ENCODE assay signal across 2 cellular contexts in the genomic region with DNA sequence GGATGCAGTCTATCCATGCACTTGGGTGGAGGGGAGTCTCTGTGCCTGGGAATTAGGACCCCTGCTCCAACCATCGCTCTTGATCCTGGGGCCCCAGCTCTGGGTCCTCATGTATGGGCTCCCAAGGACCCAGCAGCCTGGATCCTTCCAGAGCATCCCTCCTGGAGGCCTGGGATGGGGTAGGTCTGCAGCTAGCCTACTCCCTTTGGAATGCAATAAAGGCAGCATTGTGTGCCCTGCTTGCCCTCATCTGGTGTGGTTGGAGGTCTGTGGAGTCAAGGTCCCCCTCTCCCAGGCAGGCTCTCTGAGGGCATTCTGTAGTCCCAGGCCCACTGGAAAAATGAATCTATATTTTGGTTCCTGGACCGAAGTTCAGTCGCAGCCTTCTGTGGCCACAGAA.
TF ChIP-seq lines count a peak whose summit lies in the region.

No MANE protein-coding gene starts in this region.

TF ChIP-seq in HepG2, 621 proteins besides CTCF, POLR2A, EP300 and RAD21:
- TF ChIP-seq REXO4 (CRISPR knock-in tag; IDR thresholded peaks at IDR 0.05; ENCODE audit: borderline replicate concordance) (no peak), SALL1 (CRISPR knock-in tag; IDR thresholded peaks at IDR 0.05) (peak; percentile 49)

TF ChIP-seq in WTC11, 78 proteins besides CTCF, POLR2A, EP300 and RAD21:
- TF ChIP-seq TEAD4 (CRISPR knock-in tag; IDR thresholded peaks at IDR 0.05) (no peak), GTF2I (CRISPR knock-in tag; conservative IDR thresholded peaks at IDR 0.05) (no peak), GRHL2 (CRISPR knock-in tag; IDR thresholded peaks at IDR 0.05; ENCODE audit: insufficient replicate concordance, severe bottlenecking) (no peak), SMAD3 (CRISPR knock-in tag; IDR thresholded peaks at IDR 0.05; ENCODE audit: borderline replicate concordance) (no peak), ZNF423 (CRISPR knock-in tag; IDR thresholded peaks at IDR 0.05) (no peak), ZNF396 (CRISPR knock-in tag; IDR thresholded peaks at IDR 0.05; ENCODE audit: borderline replicate concordance) (no peak), NR2C2 (CRISPR knock-in tag; IDR thresholded peaks at IDR 0.05) (no peak), ZNF263 (CRISPR knock-in tag; IDR thresholded peaks at IDR 0.05; ENCODE audit: low read depth) (no peak), CREB1 (CRISPR knock-in tag; IDR thresholded peaks at IDR 0.05) (no peak), ZBTB21 (CRISPR knock-in tag; IDR thresholded peaks at IDR 0.05; ENCODE audit: borderline replicate concordance) (no peak), JUN (CRISPR knock-in tag; IDR thresholded peaks at IDR 0.05) (no peak)
- TF ChIP-seq, protein P1, sequence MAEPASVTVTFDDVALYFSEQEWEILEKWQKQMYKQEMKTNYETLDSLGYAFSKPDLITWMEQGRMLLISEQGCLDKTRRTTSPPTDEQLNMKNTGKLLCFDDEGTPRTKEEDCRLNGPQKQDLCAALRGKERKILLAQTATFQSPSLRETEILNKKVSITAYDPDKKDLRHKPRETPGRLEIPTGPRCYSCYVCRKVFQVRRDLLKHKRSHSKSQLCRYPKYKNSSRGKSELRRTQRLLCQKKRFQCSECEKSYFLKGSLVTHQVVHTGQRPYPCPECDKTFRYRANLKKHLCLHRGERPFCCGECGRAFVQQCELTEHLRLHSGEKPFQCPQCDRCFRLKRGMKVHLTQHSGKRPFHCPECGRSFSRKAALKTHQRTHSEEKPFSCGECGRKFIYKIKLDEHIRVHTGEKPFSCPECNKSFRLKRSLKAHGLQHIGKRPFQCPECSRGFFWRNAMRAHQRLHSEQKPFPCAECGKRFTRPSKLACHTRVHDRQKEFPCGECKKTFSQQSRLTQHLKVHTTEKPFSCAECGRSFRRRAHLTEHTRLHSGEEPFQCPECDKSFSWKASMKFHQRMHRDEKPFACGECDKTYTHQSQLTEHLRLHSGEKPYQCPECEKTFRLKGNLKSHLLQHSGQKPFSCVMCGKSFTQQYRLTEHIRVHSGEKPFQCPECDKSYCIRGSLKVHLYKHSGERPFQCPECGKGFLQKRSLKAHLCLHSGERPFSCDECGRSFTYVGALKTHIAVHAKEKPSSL (CRISPR knock-in tag; conservative IDR thresholded peaks at IDR 0.05), result no peak
- TF ChIP-seq, protein P2, sequence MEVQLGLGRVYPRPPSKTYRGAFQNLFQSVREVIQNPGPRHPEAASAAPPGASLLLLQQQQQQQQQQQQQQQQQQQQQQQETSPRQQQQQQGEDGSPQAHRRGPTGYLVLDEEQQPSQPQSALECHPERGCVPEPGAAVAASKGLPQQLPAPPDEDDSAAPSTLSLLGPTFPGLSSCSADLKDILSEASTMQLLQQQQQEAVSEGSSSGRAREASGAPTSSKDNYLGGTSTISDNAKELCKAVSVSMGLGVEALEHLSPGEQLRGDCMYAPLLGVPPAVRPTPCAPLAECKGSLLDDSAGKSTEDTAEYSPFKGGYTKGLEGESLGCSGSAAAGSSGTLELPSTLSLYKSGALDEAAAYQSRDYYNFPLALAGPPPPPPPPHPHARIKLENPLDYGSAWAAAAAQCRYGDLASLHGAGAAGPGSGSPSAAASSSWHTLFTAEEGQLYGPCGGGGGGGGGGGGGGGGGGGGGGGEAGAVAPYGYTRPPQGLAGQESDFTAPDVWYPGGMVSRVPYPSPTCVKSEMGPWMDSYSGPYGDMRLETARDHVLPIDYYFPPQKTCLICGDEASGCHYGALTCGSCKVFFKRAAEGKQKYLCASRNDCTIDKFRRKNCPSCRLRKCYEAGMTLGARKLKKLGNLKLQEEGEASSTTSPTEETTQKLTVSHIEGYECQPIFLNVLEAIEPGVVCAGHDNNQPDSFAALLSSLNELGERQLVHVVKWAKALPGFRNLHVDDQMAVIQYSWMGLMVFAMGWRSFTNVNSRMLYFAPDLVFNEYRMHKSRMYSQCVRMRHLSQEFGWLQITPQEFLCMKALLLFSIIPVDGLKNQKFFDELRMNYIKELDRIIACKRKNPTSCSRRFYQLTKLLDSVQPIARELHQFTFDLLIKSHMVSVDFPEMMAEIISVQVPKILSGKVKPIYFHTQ (CRISPR knock-in tag; IDR thresholded peaks at IDR 0.05), result no peak
- TF ChIP-seq, protein P3, sequence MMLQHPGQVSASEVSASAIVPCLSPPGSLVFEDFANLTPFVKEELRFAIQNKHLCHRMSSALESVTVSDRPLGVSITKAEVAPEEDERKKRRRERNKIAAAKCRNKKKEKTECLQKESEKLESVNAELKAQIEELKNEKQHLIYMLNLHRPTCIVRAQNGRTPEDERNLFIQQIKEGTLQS (CRISPR knock-in tag; conservative IDR thresholded peaks at IDR 0.05), result no peak
- TF ChIP-seq, protein P4, sequence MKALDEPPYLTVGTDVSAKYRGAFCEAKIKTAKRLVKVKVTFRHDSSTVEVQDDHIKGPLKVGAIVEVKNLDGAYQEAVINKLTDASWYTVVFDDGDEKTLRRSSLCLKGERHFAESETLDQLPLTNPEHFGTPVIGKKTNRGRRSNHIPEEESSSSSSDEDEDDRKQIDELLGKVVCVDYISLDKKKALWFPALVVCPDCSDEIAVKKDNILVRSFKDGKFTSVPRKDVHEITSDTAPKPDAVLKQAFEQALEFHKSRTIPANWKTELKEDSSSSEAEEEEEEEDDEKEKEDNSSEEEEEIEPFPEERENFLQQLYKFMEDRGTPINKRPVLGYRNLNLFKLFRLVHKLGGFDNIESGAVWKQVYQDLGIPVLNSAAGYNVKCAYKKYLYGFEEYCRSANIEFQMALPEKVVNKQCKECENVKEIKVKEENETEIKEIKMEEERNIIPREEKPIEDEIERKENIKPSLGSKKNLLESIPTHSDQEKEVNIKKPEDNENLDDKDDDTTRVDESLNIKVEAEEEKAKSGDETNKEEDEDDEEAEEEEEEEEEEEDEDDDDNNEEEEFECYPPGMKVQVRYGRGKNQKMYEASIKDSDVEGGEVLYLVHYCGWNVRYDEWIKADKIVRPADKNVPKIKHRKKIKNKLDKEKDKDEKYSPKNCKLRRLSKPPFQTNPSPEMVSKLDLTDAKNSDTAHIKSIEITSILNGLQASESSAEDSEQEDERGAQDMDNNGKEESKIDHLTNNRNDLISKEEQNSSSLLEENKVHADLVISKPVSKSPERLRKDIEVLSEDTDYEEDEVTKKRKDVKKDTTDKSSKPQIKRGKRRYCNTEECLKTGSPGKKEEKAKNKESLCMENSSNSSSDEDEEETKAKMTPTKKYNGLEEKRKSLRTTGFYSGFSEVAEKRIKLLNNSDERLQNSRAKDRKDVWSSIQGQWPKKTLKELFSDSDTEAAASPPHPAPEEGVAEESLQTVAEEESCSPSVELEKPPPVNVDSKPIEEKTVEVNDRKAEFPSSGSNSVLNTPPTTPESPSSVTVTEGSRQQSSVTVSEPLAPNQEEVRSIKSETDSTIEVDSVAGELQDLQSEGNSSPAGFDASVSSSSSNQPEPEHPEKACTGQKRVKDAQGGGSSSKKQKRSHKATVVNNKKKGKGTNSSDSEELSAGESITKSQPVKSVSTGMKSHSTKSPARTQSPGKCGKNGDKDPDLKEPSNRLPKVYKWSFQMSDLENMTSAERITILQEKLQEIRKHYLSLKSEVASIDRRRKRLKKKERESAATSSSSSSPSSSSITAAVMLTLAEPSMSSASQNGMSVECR (CRISPR knock-in tag; IDR thresholded peaks at IDR 0.05; ENCODE audit: borderline replicate concordance), result no peak
- TF ChIP-seq, protein P5, sequence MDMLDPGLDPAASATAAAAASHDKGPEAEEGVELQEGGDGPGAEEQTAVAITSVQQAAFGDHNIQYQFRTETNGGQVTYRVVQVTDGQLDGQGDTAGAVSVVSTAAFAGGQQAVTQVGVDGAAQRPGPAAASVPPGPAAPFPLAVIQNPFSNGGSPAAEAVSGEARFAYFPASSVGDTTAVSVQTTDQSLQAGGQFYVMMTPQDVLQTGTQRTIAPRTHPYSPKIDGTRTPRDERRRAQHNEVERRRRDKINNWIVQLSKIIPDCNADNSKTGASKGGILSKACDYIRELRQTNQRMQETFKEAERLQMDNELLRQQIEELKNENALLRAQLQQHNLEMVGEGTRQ (CRISPR knock-in tag; IDR thresholded peaks at IDR 0.05), result no peak
- TF ChIP-seq, protein P6, sequence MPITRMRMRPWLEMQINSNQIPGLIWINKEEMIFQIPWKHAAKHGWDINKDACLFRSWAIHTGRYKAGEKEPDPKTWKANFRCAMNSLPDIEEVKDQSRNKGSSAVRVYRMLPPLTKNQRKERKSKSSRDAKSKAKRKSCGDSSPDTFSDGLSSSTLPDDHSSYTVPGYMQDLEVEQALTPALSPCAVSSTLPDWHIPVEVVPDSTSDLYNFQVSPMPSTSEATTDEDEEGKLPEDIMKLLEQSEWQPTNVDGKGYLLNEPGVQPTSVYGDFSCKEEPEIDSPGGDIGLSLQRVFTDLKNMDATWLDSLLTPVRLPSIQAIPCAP (CRISPR knock-in tag; IDR thresholded peaks at IDR 0.05), result no peak
- TF ChIP-seq, protein P7, sequence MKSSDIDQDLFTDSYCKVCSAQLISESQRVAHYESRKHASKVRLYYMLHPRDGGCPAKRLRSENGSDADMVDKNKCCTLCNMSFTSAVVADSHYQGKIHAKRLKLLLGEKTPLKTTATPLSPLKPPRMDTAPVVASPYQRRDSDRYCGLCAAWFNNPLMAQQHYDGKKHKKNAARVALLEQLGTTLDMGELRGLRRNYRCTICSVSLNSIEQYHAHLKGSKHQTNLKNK (CRISPR knock-in tag; IDR thresholded peaks at IDR 0.05), result no peak
